Comparison of ENCODE assay signal across 1 cellular context in the genomic region with DNA sequence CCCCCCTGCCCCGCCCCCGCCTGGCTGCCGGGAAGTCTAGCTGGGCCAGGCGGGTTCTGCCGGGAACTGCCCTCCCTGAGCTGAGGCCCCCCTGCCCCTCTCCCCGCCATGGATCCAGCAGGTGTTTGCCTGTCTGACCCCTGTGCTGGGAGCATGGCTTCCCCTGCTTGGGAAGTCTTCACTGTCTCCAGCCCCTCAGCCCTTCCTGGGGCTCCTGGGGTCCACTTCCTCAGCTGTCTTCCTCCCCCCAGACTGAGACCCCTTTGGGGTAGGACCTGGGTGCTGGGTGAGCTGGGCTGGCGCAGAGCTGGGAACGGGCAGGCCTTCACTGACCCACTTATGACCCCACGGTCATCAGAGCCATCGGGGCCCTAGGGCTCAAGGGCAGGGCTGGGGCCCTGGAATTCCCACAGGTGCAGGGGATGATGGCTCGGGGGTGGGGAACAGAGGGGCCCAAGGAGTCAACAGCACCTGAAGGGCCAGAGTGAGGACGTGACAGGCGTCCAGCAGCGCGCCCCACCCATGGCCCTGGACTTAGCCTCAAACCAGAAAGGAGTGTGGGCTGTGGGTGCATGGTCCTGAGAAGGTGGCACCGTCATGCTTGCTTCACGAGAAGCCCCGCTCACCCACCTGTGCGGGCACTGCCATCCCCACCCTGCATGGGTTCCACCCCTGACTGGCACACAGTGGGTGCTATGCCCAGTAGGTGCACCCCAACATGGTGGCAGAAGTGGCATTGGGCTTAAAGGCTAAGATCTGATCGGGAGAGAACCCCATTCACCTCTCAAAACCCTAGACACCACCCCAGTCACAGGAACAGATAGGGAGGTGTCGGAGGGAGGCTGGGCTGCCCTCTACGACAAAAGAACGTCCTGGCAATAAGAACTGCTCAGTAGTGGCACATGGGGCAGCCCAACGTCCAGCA.
TF ChIP-seq lines count a peak whose summit lies in the region.

No MANE protein-coding gene starts in this region.

TF ChIP-seq in HepG2, 621 proteins besides CTCF, POLR2A, EP300 and RAD21 (continued from another document and continues in another):
- TF ChIP-seq, protein P1, sequence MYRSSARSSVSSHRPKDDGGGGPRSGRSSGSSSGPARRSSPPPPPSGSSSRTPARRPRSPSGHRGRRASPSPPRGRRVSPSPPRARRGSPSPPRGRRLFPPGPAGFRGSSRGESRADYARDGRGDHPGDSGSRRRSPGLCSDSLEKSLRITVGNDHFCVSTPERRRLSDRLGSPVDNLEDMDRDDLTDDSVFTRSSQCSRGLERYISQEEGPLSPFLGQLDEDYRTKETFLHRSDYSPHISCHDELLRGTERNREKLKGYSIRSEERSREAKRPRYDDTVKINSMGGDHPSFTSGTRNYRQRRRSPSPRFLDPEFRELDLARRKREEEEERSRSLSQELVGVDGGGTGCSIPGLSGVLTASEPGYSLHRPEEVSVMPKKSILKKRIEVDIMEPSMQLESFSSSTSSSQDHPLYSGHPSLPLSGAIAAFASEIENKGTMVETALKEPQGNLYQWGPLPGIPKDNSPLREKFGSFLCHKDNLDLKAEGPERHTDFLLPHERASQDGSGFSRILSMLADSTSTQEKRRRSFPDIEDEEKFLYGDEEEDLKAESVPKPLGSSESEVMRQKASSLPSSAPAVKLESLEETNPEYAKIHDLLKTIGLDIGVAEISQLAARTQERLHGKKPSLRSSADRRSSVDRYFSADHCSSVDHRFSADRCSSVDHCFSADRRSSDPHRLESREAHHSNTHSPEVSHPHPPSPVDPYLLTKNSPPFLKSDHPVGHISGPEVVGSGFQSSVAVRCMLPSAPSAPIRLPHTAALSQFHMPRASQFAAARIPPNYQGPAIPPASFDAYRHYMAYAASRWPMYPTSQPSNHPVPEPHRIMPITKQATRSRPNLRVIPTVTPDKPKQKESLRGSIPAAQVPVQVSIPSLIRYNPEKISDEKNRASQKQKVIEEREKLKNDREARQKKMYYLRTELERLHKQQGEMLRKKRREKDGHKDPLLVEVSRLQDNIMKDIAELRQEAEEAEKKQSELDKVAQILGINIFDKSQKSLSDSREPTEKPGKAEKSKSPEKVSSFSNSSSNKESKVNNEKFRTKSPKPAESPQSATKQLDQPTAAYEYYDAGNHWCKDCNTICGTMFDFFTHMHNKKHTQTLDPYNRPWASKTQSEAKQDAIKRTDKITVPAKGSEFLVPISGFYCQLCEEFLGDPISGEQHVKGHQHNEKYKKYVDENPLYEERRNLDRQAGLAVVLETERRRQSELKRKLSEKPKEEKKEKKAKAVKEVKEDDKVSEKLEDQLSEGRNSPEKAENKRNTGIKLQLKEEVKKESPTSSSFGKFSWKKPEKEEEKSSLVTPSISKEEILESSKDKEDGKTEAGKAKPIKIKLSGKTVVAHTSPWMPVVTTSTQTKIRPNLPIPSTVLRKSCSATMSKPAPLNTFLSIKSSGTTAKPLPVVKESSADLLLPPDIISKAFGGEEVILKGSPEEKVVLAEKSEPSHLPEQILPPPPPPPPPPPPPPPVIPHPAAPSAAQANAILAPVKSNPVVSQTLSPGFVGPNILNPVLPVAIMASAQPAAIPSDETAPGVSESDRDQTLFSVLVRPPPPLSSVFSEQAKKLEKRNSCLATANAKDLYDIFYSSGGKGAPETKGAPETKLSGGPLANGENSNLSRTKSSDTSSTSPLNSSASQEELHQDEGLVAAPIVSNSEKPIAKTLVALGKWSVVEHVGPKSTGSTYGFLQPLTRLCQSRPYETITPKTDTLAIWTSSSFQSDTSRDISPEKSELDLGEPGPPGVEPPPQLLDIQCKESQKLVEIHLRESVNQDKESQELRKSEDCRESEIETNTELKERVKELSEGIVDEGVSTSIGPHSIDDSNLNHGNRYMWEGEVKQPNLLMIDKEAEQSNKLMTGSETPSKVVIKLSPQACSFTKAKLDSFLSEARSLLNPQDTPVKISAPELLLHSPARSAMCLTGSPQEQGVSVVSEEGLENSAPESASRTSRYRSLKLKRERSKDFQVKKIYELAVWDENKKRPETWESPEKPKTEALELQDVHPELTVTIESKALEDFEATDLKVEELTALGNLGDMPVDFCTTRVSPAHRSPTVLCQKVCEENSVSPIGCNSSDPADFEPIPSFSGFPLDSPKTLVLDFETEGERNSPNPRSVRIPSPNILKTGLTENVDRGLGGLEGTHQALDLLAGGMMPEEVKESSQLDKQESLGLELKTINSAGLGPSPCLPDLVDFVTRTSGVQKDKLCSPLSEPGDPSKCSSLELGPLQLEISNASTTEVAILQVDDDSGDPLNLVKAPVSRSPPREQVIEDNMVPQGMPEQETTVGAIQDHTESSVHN (CRISPR knock-in tag; IDR thresholded peaks at IDR 0.05), result peak; percentile 12; the same call in 1 of the 2 replicates
- TF ChIP-seq RORA (CRISPR knock-in tag; IDR thresholded peaks at IDR 0.05), result no peak
- 0 out of 2 replicates have a peak, but pooled peaks have one; percentile 23 for TF ChIP-seq NCOR1 (IDR thresholded peaks at IDR 0.05; ENCODE audit: borderline replicate concordance, low read length)
- no peak for TF ChIP-seq ZNF547 (CRISPR knock-in tag; IDR thresholded peaks at IDR 0.05)
- TF ChIP-seq, protein P2, sequence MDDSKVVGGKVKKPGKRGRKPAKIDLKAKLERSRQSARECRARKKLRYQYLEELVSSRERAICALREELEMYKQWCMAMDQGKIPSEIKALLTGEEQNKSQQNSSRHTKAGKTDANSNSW (CRISPR knock-in tag; IDR thresholded peaks at IDR 0.05; ENCODE audit: borderline replicate concordance), result no peak
- 0 out of 2 replicates have a peak, but pooled peaks have one; percentile 38 for TF ChIP-seq KLF15 (CRISPR knock-in tag; IDR thresholded peaks at IDR 0.05; ENCODE audit: borderline replicate concordance)
- TF ChIP-seq MAZ (IDR thresholded peaks at IDR 0.05; ENCODE audit: borderline replicate concordance, low read depth, low read length), result no peak
- TF ChIP-seq MAZ (CRISPR knock-in tag; IDR thresholded peaks at IDR 0.05; ENCODE audit: low read depth), result peak; percentile 85
- no peak for TF ChIP-seq PTBP1 (IDR thresholded peaks at IDR 0.05; ENCODE audit: low read depth, low read length, poor library complexity, severe bottlenecking)
- 0 out of 2 replicates have a peak, but pooled peaks have one; percentile 34 for TF ChIP-seq ZNF619 (CRISPR knock-in tag; IDR thresholded peaks at IDR 0.05)
- 0 out of 2 replicates have a peak, but pooled peaks have one; percentile 16 for TF ChIP-seq HIC2 (CRISPR knock-in tag; IDR thresholded peaks at IDR 0.05; ENCODE audit: low read depth)
- TF ChIP-seq ZNF768 (CRISPR knock-in tag; IDR thresholded peaks at IDR 0.05), result no peak
- TF ChIP-seq SUZ12 (IDR thresholded peaks at IDR 0.05; ENCODE audit: low read depth, low read length), result no peak
- TF ChIP-seq ZNF7 (CRISPR knock-in tag; IDR thresholded peaks at IDR 0.05), result no peak
- TF ChIP-seq ZNF562 (CRISPR knock-in tag; IDR thresholded peaks at IDR 0.05; ENCODE audit: borderline replicate concordance), result no peak
- TF ChIP-seq ZNF589 (CRISPR knock-in tag; conservative IDR thresholded peaks at IDR 0.05), result no peak
- TF ChIP-seq POGZ (CRISPR knock-in tag; IDR thresholded peaks at IDR 0.05), result no peak
- TF ChIP-seq, protein P3, sequence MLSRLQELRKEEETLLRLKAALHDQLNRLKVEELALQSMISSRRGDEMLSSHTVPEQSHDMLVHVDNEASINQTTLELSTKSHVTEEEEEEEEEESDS (CRISPR knock-in tag; IDR thresholded peaks at IDR 0.05; ENCODE audit: borderline replicate concordance), result no peak
- no peak for TF ChIP-seq FOXO4 (CRISPR knock-in tag; conservative IDR thresholded peaks at IDR 0.05)
- no peak for TF ChIP-seq ARHGAP35 (CRISPR knock-in tag; IDR thresholded peaks at IDR 0.05; ENCODE audit: borderline replicate concordance)
- TF ChIP-seq CENPT (CRISPR knock-in tag; IDR thresholded peaks at IDR 0.05; ENCODE audit: low read depth), result no peak
- TF ChIP-seq ESRRA (CRISPR knock-in tag; IDR thresholded peaks at IDR 0.05; ENCODE audit: low read depth), result peak; percentile 65; the same call in 1 of the 2 replicates
- peak; percentile 63; the same call in 1 of the 2 replicates for TF ChIP-seq GATAD2A (CRISPR knock-in tag; IDR thresholded peaks at IDR 0.05)
- TF ChIP-seq ZMAT5 (CRISPR knock-in tag; IDR thresholded peaks at IDR 0.05; ENCODE audit: borderline replicate concordance, low read depth), result no peak
- no peak for TF ChIP-seq ZNF549 (CRISPR knock-in tag; IDR thresholded peaks at IDR 0.05)
- TF ChIP-seq HOMEZ (CRISPR knock-in tag; IDR thresholded peaks at IDR 0.05; ENCODE audit: low read depth), result no peak
- TF ChIP-seq ZNF792 (CRISPR knock-in tag; IDR thresholded peaks at IDR 0.05), result no peak
- no peak for TF ChIP-seq MTERF4 (CRISPR knock-in tag; IDR thresholded peaks at IDR 0.05)
- no peak for TF ChIP-seq ZNF138 (CRISPR knock-in tag; IDR thresholded peaks at IDR 0.05; ENCODE audit: low read depth)
- TF ChIP-seq SETDB1 (CRISPR knock-in tag; IDR thresholded peaks at IDR 0.05; ENCODE audit: borderline replicate concordance), result no peak
- no peak for TF ChIP-seq MBNL3 (CRISPR knock-in tag; conservative IDR thresholded peaks at IDR 0.05)
- TF ChIP-seq AGO1 (IDR thresholded peaks at IDR 0.05; ENCODE audit: low read depth, low read length, poor library complexity, severe bottlenecking), result peak; percentile 93
- no peak for TF ChIP-seq ZNF569 (CRISPR knock-in tag; IDR thresholded peaks at IDR 0.05; ENCODE audit: borderline replicate concordance)
- TF ChIP-seq PLSCR1 (CRISPR knock-in tag; IDR thresholded peaks at IDR 0.05; ENCODE audit: borderline replicate concordance), result no peak
